1 cellular context compared by ENCODE assay signal in genomic region chr13:41019027-41019487, GRCh38.
A peak's percentile ranks its signal among the peaks of the same experiment; 100 is the strongest.
TF ChIP-seq lines count a peak whose summit lies in the region.

ELF1 (minus strand) TSS chr13:41019316; CDS start chr13:40982054, 37,262 bp downstream.

TF ChIP-seq in K562, 482 proteins besides CTCF, POLR2A, EP300 and RAD21 (continued from another document and continues in another):
- no peak for TF ChIP-seq ZNF507 (tag; conservative IDR thresholded peaks at IDR 0.05)
- TF ChIP-seq ZBTB49 (CRISPR knock-in tag; IDR thresholded peaks at IDR 0.05; ENCODE audit: borderline replicate concordance): no peak
- TF ChIP-seq TFAM (CRISPR knock-in tag; conservative IDR thresholded peaks at IDR 0.05): no peak
- TF ChIP-seq DPF2 (IDR thresholded peaks at IDR 0.05): peak; percentile 83
- TF ChIP-seq ZNF740 (CRISPR knock-in tag; IDR thresholded peaks at IDR 0.05): no peak
- no peak for TF ChIP-seq ZNF740 (tag; IDR thresholded peaks at IDR 0.05)
- TF ChIP-seq NCOR1 (IDR thresholded peaks at IDR 0.05): no peak
- 0 out of 2 replicates have a peak, but pooled peaks have one; percentile 36 for TF ChIP-seq FOXM1 (IDR thresholded peaks at IDR 0.05; ENCODE audit: low read depth)
- no peak for TF ChIP-seq FOXM1 (CRISPR knock-in tag; IDR thresholded peaks at IDR 0.05; ENCODE audit: low read depth)
- 0 out of 2 replicates have a peak, but pooled peaks have one; percentile 34 for TF ChIP-seq ZNF174 (CRISPR knock-in tag; IDR thresholded peaks at IDR 0.05)
- no peak; the same call in 1 of the 2 replicates for TF ChIP-seq DEAF1 (CRISPR knock-in tag; IDR thresholded peaks at IDR 0.05)
- TF ChIP-seq MEIS2 (IDR thresholded peaks at IDR 0.05; ENCODE audit: partially characterized antibody): no peak
- no peak for TF ChIP-seq BDP1 (IDR thresholded peaks at IDR 0.05; ENCODE audit: insufficient read depth, insufficient read length)
- TF ChIP-seq SMC3 (conservative IDR thresholded peaks at IDR 0.05; ENCODE audit: insufficient read depth, low read depth, low read length): no peak
- TF ChIP-seq TCF15 (CRISPR knock-in tag; IDR thresholded peaks at IDR 0.05): no peak
- no peak for TF ChIP-seq SMAD2 (IDR thresholded peaks at IDR 0.05; ENCODE audit: low read depth, low read length)
- no peak for TF ChIP-seq ID3 (CRISPR knock-in tag; IDR thresholded peaks at IDR 0.05)
- 0 out of 2 replicates have a peak, but pooled peaks have one; percentile 18 for TF ChIP-seq ID3 (tag; IDR thresholded peaks at IDR 0.05)
- TF ChIP-seq ZNF165 (CRISPR knock-in tag; IDR thresholded peaks at IDR 0.05; ENCODE audit: borderline replicate concordance): no peak
- TF ChIP-seq FOXJ3 (CRISPR knock-in tag; IDR thresholded peaks at IDR 0.05): no peak
- TF ChIP-seq NR4A1 (CRISPR knock-in tag; IDR thresholded peaks at IDR 0.05): no peak
- TF ChIP-seq NR4A1 (tag; IDR thresholded peaks at IDR 0.05): no peak
- no peak for TF ChIP-seq ZNF79 (CRISPR knock-in tag; IDR thresholded peaks at IDR 0.05; ENCODE audit: low read depth)
- TF ChIP-seq CXXC5 (CRISPR knock-in tag; IDR thresholded peaks at IDR 0.05): peak; percentile 20; the same call in 1 of the 2 replicates
- TF ChIP-seq SOX6 (IDR thresholded peaks at IDR 0.05): peak; percentile 43; the same call in 1 of the 2 replicates
- 0 out of 2 replicates have a peak, but pooled peaks have one; percentile 58 for TF ChIP-seq THRB (CRISPR knock-in tag; conservative IDR thresholded peaks at IDR 0.05)
- 0 out of 2 replicates have a peak, but pooled peaks have one; percentile 8 for TF ChIP-seq BACH1 (tag; IDR thresholded peaks at IDR 0.05)
- no peak for TF ChIP-seq ZNF785 (CRISPR knock-in tag; IDR thresholded peaks at IDR 0.05)
- no peak for TF ChIP-seq HSF4 (CRISPR knock-in tag; IDR thresholded peaks at IDR 0.05; ENCODE audit: borderline replicate concordance)
- peak; percentile 66 for TF ChIP-seq ATF7 (IDR thresholded peaks at IDR 0.05)
- TF ChIP-seq RHOXF2B (CRISPR knock-in tag; conservative IDR thresholded peaks at IDR 0.05): no peak
- TF ChIP-seq CCAR2 (IDR thresholded peaks at IDR 0.05; ENCODE audit: low read depth, low read length): no peak
- TF ChIP-seq ZBTB17 (CRISPR knock-in tag; IDR thresholded peaks at IDR 0.05): 0 out of 2 replicates have a peak, but pooled peaks have one; percentile 58
- peak; percentile 96 for TF ChIP-seq JUND (IDR thresholded peaks at IDR 0.05; ENCODE audit: borderline replicate concordance, low read depth, low read length)
- peak; percentile 95; the same call in 2 of the 3 replicates for TF ChIP-seq JUND (tag; IDR thresholded peaks at IDR 0.05; ENCODE audit: borderline replicate concordance, low read depth, low read length)
- TF ChIP-seq ZNF197 (CRISPR knock-in tag; IDR thresholded peaks at IDR 0.05; ENCODE audit: low read depth): no peak
- peak; percentile 82 for TF ChIP-seq POLR2H (tag; IDR thresholded peaks at IDR 0.05; ENCODE audit: low read depth)
- TF ChIP-seq TEAD1 (CRISPR knock-in tag; IDR thresholded peaks at IDR 0.05): peak in 1 of 2 experiments; percentile 56; a peak in 1 of 4 replicates
- no peak for TF ChIP-seq ZNF277 (CRISPR knock-in tag; IDR thresholded peaks at IDR 0.05; ENCODE audit: borderline replicate concordance)
- no peak for TF ChIP-seq NEUROD1 (IDR thresholded peaks at IDR 0.05; ENCODE audit: borderline replicate concordance, low read depth, low read length, partially characterized antibody)
- peak; percentile 77 for TF ChIP-seq ZNF592 (IDR thresholded peaks at IDR 0.05)
- no peak for TF ChIP-seq PRMT5 (CRISPR knock-in tag; IDR thresholded peaks at IDR 0.05)
- TF ChIP-seq ELK1 (CRISPR knock-in tag; IDR thresholded peaks at IDR 0.05): no peak
- no peak for TF ChIP-seq IRF2 (CRISPR knock-in tag; IDR thresholded peaks at IDR 0.05)
- TF ChIP-seq ZBTB43 (CRISPR knock-in tag; IDR thresholded peaks at IDR 0.05): no peak
- no peak for TF ChIP-seq PHB (CRISPR knock-in tag; IDR thresholded peaks at IDR 0.05)
- TF ChIP-seq MYNN (IDR thresholded peaks at IDR 0.05): peak; percentile 66
- no peak for TF ChIP-seq MYNN (CRISPR knock-in tag; IDR thresholded peaks at IDR 0.05)
- TF ChIP-seq GABPB2 (CRISPR knock-in tag; conservative IDR thresholded peaks at IDR 0.05): no peak
- peak; percentile 27 to 39; a peak in 1 of 4 replicates for TF ChIP-seq MAZ (CRISPR knock-in tag; conservative IDR thresholded peaks at IDR 0.05 in 1 of 2, IDR thresholded peaks at IDR 0.05 in 1 of 2)
- no peak for TF ChIP-seq PRPF4 (IDR thresholded peaks at IDR 0.05; ENCODE audit: insufficient read depth, low read depth, low read length, poor library complexity, severe bottlenecking)
- TF ChIP-seq ETS1 (conservative IDR thresholded peaks at IDR 0.05; ENCODE audit: control insufficient read depth, low read depth, low read length): no peak
- no peak for TF ChIP-seq MIER1 (IDR thresholded peaks at IDR 0.05; ENCODE audit: low read depth)
